8 cellular contexts compared by ENCODE assay signal in the genomic region with DNA sequence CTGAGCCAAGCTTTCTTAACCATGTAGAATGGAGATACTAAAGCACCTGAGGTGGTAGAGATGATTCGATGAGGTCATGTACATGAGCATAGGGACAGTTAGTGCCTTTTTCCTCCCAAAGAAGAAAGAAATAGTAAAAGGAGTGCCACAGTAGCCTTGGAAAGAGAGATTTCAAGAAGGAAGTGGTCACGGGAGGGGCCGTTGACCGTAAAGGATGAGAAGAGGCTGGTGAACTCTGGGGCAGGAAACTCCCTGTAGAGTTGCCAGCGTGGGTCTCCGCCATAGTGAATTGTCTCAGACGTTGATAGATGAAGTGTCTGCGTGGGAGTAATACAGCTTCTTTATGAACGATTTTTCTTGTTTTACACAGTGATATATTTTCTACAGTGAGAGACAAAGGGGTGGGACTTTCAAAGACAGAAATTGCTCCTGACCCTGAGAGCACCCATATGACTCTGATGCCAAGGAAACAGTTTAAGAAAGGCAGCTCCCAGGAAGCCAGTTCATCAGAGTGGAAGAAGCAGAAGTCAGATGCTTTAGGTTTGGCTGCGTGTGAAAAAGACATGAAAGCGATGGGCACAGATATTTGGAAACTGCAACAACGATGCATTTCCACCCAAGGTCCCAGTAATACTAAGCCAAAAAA. TPM values are rescaled to one million over a fixed set of nuclear protein-coding genes. Genes with fewer than 3 reads are reported as not detected.
DNase-seq lines count a peak whose midpoint lies in the region; ATAC-seq and TF ChIP-seq lines count a peak whose summit lies in the region.

No MANE protein-coding gene starts in this region.

- TF ChIP-seq POLR2A in upper lobe of left lung (IDR thresholded peaks at IDR 0.05), result no peak

- H3K4me3 ChIP-seq in CD4-positive, CD25-positive, alpha-beta regulatory T cell (ENCODE audit: low read depth, low read length), result peak overlapping the region; percentile 81
- H3K4me3 ChIP-seq in naive thymus-derived CD4-positive, alpha-beta T cell (ENCODE audit: low read length), result peak overlapping the region; percentile 29
- H3K4me3 ChIP-seq in upper lobe of left lung, result no peak overlapping the region

- peak overlapping the region; percentile 62 to 89 (median 76) for H3K4me3 Mint-ChIP-seq in CD4-positive, CD25-positive, alpha-beta regulatory T cell
- H3K4me3 Mint-ChIP-seq in naive thymus-derived CD4-positive, alpha-beta T cell, result peak overlapping the region; percentile 52 to 82 (median 76)

- no peaks in the 10 kb centered on the region for H3K9me3 ChIP-seq in CD4-positive, CD25-positive, alpha-beta regulatory T cell (ENCODE audit: control insufficient read depth in 2 of 2, low read length in 2 of 2)
- H3K9me3 ChIP-seq in naive thymus-derived CD4-positive, alpha-beta T cell (ENCODE audit: control insufficient read depth in 2 of 3, low read length in 3 of 3), result no peaks in the 10 kb centered on the region
- H3K9me3 ChIP-seq in upper lobe of left lung, result no peaks in the 10 kb centered on the region

- no peaks in the 10 kb centered on the region for H3K9me3 Mint-ChIP-seq in CD4-positive, CD25-positive, alpha-beta regulatory T cell
- H3K9me3 Mint-ChIP-seq in naive thymus-derived CD4-positive, alpha-beta T cell, result peaks cover 0 to 9% (median 2%) of the 10 kb centered on the region in 11 donors

- no peaks in the 10 kb centered on the region for H3K27me3 Mint-ChIP-seq in CD4-positive, CD25-positive, alpha-beta regulatory T cell
- no peaks in the 10 kb centered on the region for H3K27me3 Mint-ChIP-seq in naive thymus-derived CD4-positive, alpha-beta T cell

- in situ Hi-C loops in SK-MEL-5 (cut with HindIII; ENCODE audit: low pct_unique_long_range_greater_than_20kb, low sequenced_read_pairs), result loop anchor here (25.0 kb wide), 1 partner anchor 124 kb away; no protein-coding TSS in a partner anchor

- peak; percentile 81 to 84 for ATAC-seq in CD4-positive, CD25-positive, alpha-beta regulatory T cell (ENCODE audit: low read depth in 2 of 2)
- ATAC-seq in GM21529 (IDR thresholded peaks at IDR 0.05; ENCODE audit: unreplicated experiment) (peak; percentile 76), upper lobe of left lung (ENCODE audit: low FRiP score in 2 of 2) (peak; percentile 61 to 82)
- peak; percentile 96 for ATAC-seq in naive thymus-derived CD4-positive, alpha-beta T cell

- TF ChIP-seq CTCF in upper lobe of left lung (IDR thresholded peaks at IDR 0.05), result no peak

- peaks cover 21% of the 10 kb centered on the region for H3K4me1 ChIP-seq in CD4-positive, CD25-positive, alpha-beta regulatory T cell (ENCODE audit: control insufficient read depth, insufficient read depth, low read length, poor library complexity, severe bottlenecking)
- H3K4me1 ChIP-seq in naive thymus-derived CD4-positive, alpha-beta T cell (ENCODE audit: control insufficient read depth in 2 of 2, insufficient read depth in 2 of 2, low read length in 2 of 2), result peaks cover 15 to 19% of the 10 kb centered on the region in 2 donors
- H3K4me1 ChIP-seq in upper lobe of left lung, result peaks cover 8 to 22% (median 19%) of the 10 kb centered on the region in 4 donors

- 22 to 24% methylated on average over 12 of the region's 12 CpGs for WGBS in upper lobe of left lung, 2 donors

- CTCF ChIA-PET in naive thymus-derived CD4-positive, alpha-beta T cell (lab: Charles Lee), result interaction anchor here (1.1 kb wide), 1 partner anchor 136 kb away, joined by 5 read pairs; no protein-coding TSS in a partner anchor

- peaks cover 20% of the 10 kb centered on the region for H3K36me3 Mint-ChIP-seq in CD4-positive, CD25-positive, alpha-beta regulatory T cell
- H3K36me3 Mint-ChIP-seq in naive thymus-derived CD4-positive, alpha-beta T cell, result peaks cover 5 to 46% (median 21%) of the 10 kb centered on the region in 5 donors

- TF ChIP-seq EP300 in upper lobe of left lung (IDR thresholded peaks at IDR 0.05), result peak in 2 of 4 donors; percentile 36 to 59

- no peaks in the 10 kb centered on the region for H3K27me3 ChIP-seq in CD4-positive, CD25-positive, alpha-beta regulatory T cell (ENCODE audit: control insufficient read depth, insufficient read depth, low read length)
- H3K27me3 ChIP-seq in naive thymus-derived CD4-positive, alpha-beta T cell (ENCODE audit: control insufficient read depth in 2 of 2, insufficient read depth in 2 of 2, low read length in 2 of 2), result no peaks in the 10 kb centered on the region
- no peaks in the 10 kb centered on the region for H3K27me3 ChIP-seq in upper lobe of left lung

- POLR2A ChIA-PET in naive thymus-derived CD4-positive, alpha-beta T cell (lab: Charles Lee), result interaction anchor here (1.0 to 4.0 kb wide), 6 partner anchors 11 to 136 kb away, joined by 3 to 30 read pairs (median 6); partner anchors contain the start of gene UGCG

- H3K36me3 ChIP-seq in CD4-positive, CD25-positive, alpha-beta regulatory T cell (ENCODE audit: control insufficient read depth, insufficient read depth, low read length), result peaks cover 29% of the 10 kb centered on the region
- H3K36me3 ChIP-seq in naive thymus-derived CD4-positive, alpha-beta T cell (ENCODE audit: control insufficient read depth in 2 of 3, insufficient read depth in 3 of 3, low read length in 3 of 3), result peaks cover 0 to 10% (median 0%) of the 10 kb centered on the region in 3 experiments
- peaks cover 5 to 29% (median 9%) of the 10 kb centered on the region in 4 donors for H3K36me3 ChIP-seq in upper lobe of left lung

- H3K27ac ChIP-seq in CD4-positive, CD25-positive, alpha-beta regulatory T cell (ENCODE audit: insufficient read depth, low read length, poor library complexity, severe bottlenecking), result peak overlapping the region; percentile 66
- H3K27ac ChIP-seq in naive thymus-derived CD4-positive, alpha-beta T cell (ENCODE audit: low read depth, low read length), result peak overlapping the region; percentile 19
- peak overlapping the region; percentile 41 to 67 (median 64) for H3K27ac ChIP-seq in upper lobe of left lung

- DNase-seq in CD4-positive, CD25-positive, alpha-beta regulatory T cell, result peak in 2 of 3 donors; percentile 49 to 72
- DNase-seq in SK-MEL-5 (ENCODE audit: low read depth, low spot score), result peak; percentile 68
- DNase-seq in amniotic epithelial cell (ENCODE audit: low read depth), result peak; percentile 50
- DNase-seq in naive thymus-derived CD4-positive, alpha-beta T cell, result peak; percentile 12 to 71 (median 53)
- peak in 1 of 2 donors; percentile 75 for DNase-seq in upper lobe of left lung
- no peak for DNase-seq in NCI-H1417 treated with DMSO at 0.1 percent for 48 hours (lab: John Stamatoyannopoulos, UW)
- DNase-seq in NCI-H2029 treated with DMSO at 0.1 percent for 48 hours (lab: John Stamatoyannopoulos, UW), result no peak

- peaks cover 19 to 49% (median 32%) of the 10 kb centered on the region in 4 donors for H3K4me1 Mint-ChIP-seq in CD4-positive, CD25-positive, alpha-beta regulatory T cell
- peaks cover 20 to 43% (median 33%) of the 10 kb centered on the region in 7 donors for H3K4me1 Mint-ChIP-seq in naive thymus-derived CD4-positive, alpha-beta T cell

- intact Hi-C loops in naive thymus-derived CD4-positive, alpha-beta T cell (cut with micrococcal nuclease), result loop anchor here in 1 of 2 donors (1.0 to 10.0 kb wide), 4 partner anchors 41 to 173 kb away; no protein-coding TSS in a partner anchor

- peak overlapping the region; percentile 82 to 90 (median 84) for H3K27ac Mint-ChIP-seq in CD4-positive, CD25-positive, alpha-beta regulatory T cell
- H3K27ac Mint-ChIP-seq in naive thymus-derived CD4-positive, alpha-beta T cell, result peak overlapping the region; percentile 83 to 93 (median 90)

RNA-seq across cellular contexts. Expression of gene UGCG, which starts 41.3 kb away (rescaled TPM):
- total RNA-seq in CD4-positive, CD25-positive, alpha-beta regulatory T cell, result 39.6 TPM
- 10 to 100 TPM; 17.1 to 24.2 (median 21.3) TPM for polyA plus RNA-seq in CD4-positive, CD25-positive, alpha-beta regulatory T cell
- 288 and 329 TPM in 2 replicates for total RNA-seq in SK-MEL-5 (2014; rRNA removed; shearing (Covaris generic))
- polyA plus RNA-seq in SK-MEL-5 (2015; cell fraction: cytosol; rRNA removed), result 118 and 145 TPM in 2 replicates
- 198 and 207 TPM in 2 replicates for polyA plus RNA-seq in SK-MEL-5 (2015; cell fraction: nucleus; rRNA removed)
- total RNA-seq in naive thymus-derived CD4-positive, alpha-beta T cell, result 10 to 100 TPM; 21.1 to 40.9 (median 24.5) TPM
- 10 to 100 TPM in 1 of 2 donors, 1 to 10 TPM in 1; 10.0 to 13.8 TPM for polyA plus RNA-seq in naive thymus-derived CD4-positive, alpha-beta T cell
- total RNA-seq in upper lobe of left lung, result 10 to 100 TPM; 21.4 to 79.7 (median 35.7) TPM

Comparison
In these comparisons a context has a peak if more than half of its experiments do, and no peak if none do; other contexts are left out.
1. DNase-seq: peak in CD4-positive, CD25-positive, alpha-beta regulatory T cell (2 of 3), SK-MEL-5 (single experiment), amniotic epithelial cell (single experiment) and naive thymus-derived CD4-positive, alpha-beta T cell (9 of 9); none in NCI-H1417 treated with DMSO at 0.1 percent for 48 hours (single experiment) and NCI-H2029 treated with DMSO at 0.1 percent for 48 hours (single experiment).
2. H3K4me3 ChIP-seq: peak in CD4-positive, CD25-positive, alpha-beta regulatory T cell (single experiment) and naive thymus-derived CD4-positive, alpha-beta T cell (single experiment); none in upper lobe of left lung (0 of 4).
3. Peak in every context shown above with its lines, with median percentiles within 50 percentile points of each other: ATAC-seq and H3K27ac ChIP-seq.